ENCODE assay signal across 1 cellular context in genomic region chr14:73458219-73458976, GRCh38.
TF ChIP-seq lines count a peak whose summit lies in the region.

Gene NUMB, minus strand, starts transcription at chr14:73458546. Its CDS starts 102,795 bp downstream, at chr14:73355751.

TF ChIP-seq in WTC11, 78 proteins besides CTCF, POLR2A, EP300 and RAD21 (continued from another document):
- TF ChIP-seq ETV6 (CRISPR knock-in tag; IDR thresholded peaks at IDR 0.05) (0 out of 2 replicates have a peak, but pooled peaks have one; percentile 23), ZNF263 (CRISPR knock-in tag; IDR thresholded peaks at IDR 0.05; ENCODE audit: low read depth) (no peak), RORB (CRISPR knock-in tag; IDR thresholded peaks at IDR 0.05) (no peak), SP1 (CRISPR knock-in tag; conservative IDR thresholded peaks at IDR 0.05) (0 out of 2 replicates have a peak, but pooled peaks have one; percentile 91), E2F1 (CRISPR knock-in tag; IDR thresholded peaks at IDR 0.05) (no peak), FOXP4 (CRISPR knock-in tag; IDR thresholded peaks at IDR 0.05) (0 out of 2 replicates have a peak, but pooled peaks have one; percentile 25)
